27 cellular contexts compared by ENCODE assay signal in genomic region chr11:77136784-77137420, GRCh38. TPM values are rescaled to one million over a fixed set of nuclear protein-coding genes. Genes with fewer than 3 reads are reported as not detected.
DNase-seq lines count a peak whose midpoint lies in the region; ATAC-seq, FAIRE-seq and TF ChIP-seq lines count a peak whose summit lies in the region.
"Had no signal": no experiment of that assay in that cellular context is flagged by ENCODE, and none has a peak within 500 bp of the region (broad histone marks: within the 10 kb centered on the region; RNA-seq: fewer than 3 reads in every experiment).

No MANE protein-coding gene starts in this region.

- no peak overlapping the region for H3K4me3 Mint-ChIP-seq in activated T-cell treated with anti-CD3 and anti-CD28 coated beads, Interleukin-2, amount 50 U/mL, for 72 hours
- no peak overlapping the region for H3K4me3 Mint-ChIP-seq in activated naive CD4-positive, alpha-beta T cell treated with anti-CD3 and anti-CD28 coated beads for 36 hours
- H3K4me3 Mint-ChIP-seq: CD8-positive, alpha-beta T cell had no signal

- ATAC-seq in HepG2, result peak; percentile 77
- no peak for ATAC-seq in activated T-cell treated with anti-CD3 and anti-CD28 coated beads, Interleukin-2, amount 50 U/mL, for 72 hours (replicated peaks in 1 of 2)
- ATAC-seq: CD8-positive, alpha-beta T cell had no signal

- H3K36me3 ChIP-seq in BLaER1 treated with 17β-estradiol and CSF1 and Interleukin-3, amounts not matched to agents 10 nM and 100 nM, result no peaks in the 10 kb centered on the region
- H3K36me3 ChIP-seq in adrenal gland (replicated peaks in 1 of 2), result no peaks in the 10 kb centered on the region
- no peaks in the 10 kb centered on the region for H3K36me3 ChIP-seq in HepG2 (replicated peaks in 1 of 2; ENCODE audit: control insufficient read depth in 1 of 2, insufficient read depth in 2 of 2, low read length in 2 of 2)
- H3K36me3 ChIP-seq in small intestine (ENCODE audit: control insufficient read depth in 2 of 2, insufficient read depth in 2 of 2, low read length in 2 of 2), result no peaks in the 10 kb centered on the region
- H3K36me3 ChIP-seq: MG63, SJCRH30 had no signal

- H2AFZ ChIP-seq in HepG2 (ENCODE audit: low read length), result no peak overlapping the region

- peak overlapping the region in 5 of 11 experiments; percentile 3 to 48 (median 20); a peak in 4 of 22 replicates for H3K27ac ChIP-seq in BLaER1 treated with 17β-estradiol and CSF1 and Interleukin-3, amounts not matched to agents 10 nM and 100 nM
- H3K27ac ChIP-seq in adrenal gland (peak overlapping the region in 4 of 5 donors; percentile 1 to 72 (median 54)), HepG2 (ENCODE audit: extremely low read length, insufficient read depth, low read length) (peak overlapping the region; percentile 41), small intestine (ENCODE audit: low read depth in 1 of 2, low read length in 1 of 2) (no peak overlapping the region)
- H3K27ac ChIP-seq: C4-2B, SJCRH30 had no signal

- H3K4me3 ChIP-seq in BLaER1 treated with 17β-estradiol and CSF1 and Interleukin-3, amounts not matched to agents 10 nM and 100 nM, result no peak overlapping the region
- no peak overlapping the region for H3K4me3 ChIP-seq in adrenal gland
- no peak overlapping the region for H3K4me3 ChIP-seq in HepG2 (replicated peaks in 1 of 3; ENCODE audit: insufficient read depth in 1 of 3, low read depth in 2 of 3, low read length in 3 of 3)
- no peak overlapping the region for H3K4me3 ChIP-seq in small intestine (ENCODE audit: low read depth in 1 of 2, low read length in 2 of 2)
- H3K4me3 ChIP-seq: MG63, SJCRH30 had no signal

- CTCF ChIA-PET in HepG2 (lab: Yijun Ruan, JAX; ENCODE audit: low intra/inter-chr PET ratio, low total read pairs), result no interaction called here
- CTCF ChIA-PET in activated naive CD4-positive, alpha-beta T cell treated with anti-CD3 and anti-CD28 coated beads for 36 hours (lab: Charles Lee), result interaction anchor here (0.5 to 2.4 kb wide), 2 partner anchors 10 to 310 kb away, joined by 3 to 11 read pairs; no protein-coding TSS in a partner anchor

- TF ChIP-seq CTCF in adrenal gland (IDR thresholded peaks at IDR 0.05) (no peak), HepG2 (CRISPR knock-in tag; IDR thresholded peaks at IDR 0.05) (no peak)

- peaks cover 0 to 11% (median 0%) of the 10 kb centered on the region in 11 experiments; a peak in 8 of 22 replicates for H3K9me3 ChIP-seq in BLaER1 treated with 17β-estradiol and CSF1 and Interleukin-3, amounts not matched to agents 10 nM and 100 nM (replicated peaks in 1 of 11)
- no peaks in the 10 kb centered on the region for H3K9me3 ChIP-seq in adrenal gland (replicated peaks in 1 of 3)
- no peaks in the 10 kb centered on the region for H3K9me3 ChIP-seq in HepG2 (ENCODE audit: low read length)
- H3K9me3 ChIP-seq in small intestine (ENCODE audit: control insufficient read depth, low read depth), result no peaks in the 10 kb centered on the region
- H3K9me3 ChIP-seq: SJCRH30 had no signal

- intact Hi-C loops in adrenal gland (cut with DNase I) (no loop called here), HepG2 (cut with micrococcal nuclease; ENCODE audit: unreplicated experiment) (no loop called here)
- intact Hi-C loops in activated naive CD4-positive, alpha-beta T cell treated with anti-CD3 and anti-CD28 coated beads for 36 hours (cut with micrococcal nuclease), result no loop called here

- no peak overlapping the region for H3K27ac Mint-ChIP-seq in activated T-cell treated with anti-CD3 and anti-CD28 coated beads, Interleukin-2, amount 50 U/mL, for 72 hours
- H3K27ac Mint-ChIP-seq in activated naive CD4-positive, alpha-beta T cell treated with anti-CD3 and anti-CD28 coated beads for 36 hours, result no peak overlapping the region
- H3K27ac Mint-ChIP-seq: CD8-positive, alpha-beta T cell had no signal

- peaks cover 62 to 76% (median 71%) of the 10 kb centered on the region in 10 experiments for H3K4me1 ChIP-seq in BLaER1 treated with 17β-estradiol and CSF1 and Interleukin-3, amounts not matched to agents 10 nM and 100 nM
- H3K4me1 ChIP-seq in adrenal gland (replicated peaks in 1 of 2), result peaks cover 25 to 77% of the 10 kb centered on the region in 2 donors
- peaks cover 46% of the 10 kb centered on the region for H3K4me1 ChIP-seq in HepG2 (ENCODE audit: insufficient read depth, low read length)
- H3K4me1 ChIP-seq in small intestine (ENCODE audit: control insufficient read depth in 2 of 2, insufficient read depth in 1 of 2, low read depth in 1 of 2, low read length in 1 of 2), result peaks cover 0 to 7% of the 10 kb centered on the region in 2 donors

- DNase-seq in adrenal gland (peak in 2 of 7 donors; percentile 47 to 52), HepG2 (ENCODE audit: low spot score) (no peak), small intestine (peak; percentile 67), NCI-H2171 treated with DMSO at 0.1 percent for 48 hours (lab: John Stamatoyannopoulos, UW) (no peak)
- DNase-seq in activated T-cell treated with anti-CD3 and anti-CD28 coated beads, Interleukin-2, amount 50 U/mL, for 72 hours, result no peak
- no peak for DNase-seq in activated naive CD4-positive, alpha-beta T cell treated with anti-CD3 and anti-CD28 coated beads for 36 hours
- DNase-seq: Calu3; CD8-positive, alpha-beta T cell; DMS153; DND-41; KG1; MG63; NCI-H1105 treated with DMSO at 0.1 percent for 48 hours; NCI-H146; NCI-H1930; NCI-H2107; NCI-H446; NCI-H524 treated with DMSO at 0.1 percent for 48 hours; NCI-H774; SJCRH30 had no signal

- no peaks in the 10 kb centered on the region for H3K36me3 Mint-ChIP-seq in activated T-cell treated with anti-CD3 and anti-CD28 coated beads, Interleukin-2, amount 50 U/mL, for 72 hours (ENCODE audit: insufficient read depth in 2 of 2)
- no peaks in the 10 kb centered on the region for H3K36me3 Mint-ChIP-seq in activated naive CD4-positive, alpha-beta T cell treated with anti-CD3 and anti-CD28 coated beads for 36 hours (ENCODE audit: low read depth)
- H3K36me3 Mint-ChIP-seq: CD8-positive, alpha-beta T cell had no signal

- in situ Hi-C loops in HepG2 (cut with HindIII; ENCODE audit: extremely low pct_ligation_motif_present, low pct_unique_long_range_greater_than_20kb), result no loop called here

- H3K79me2 ChIP-seq in HepG2 (ENCODE audit: insufficient read depth, low read length), result no peaks in the 10 kb centered on the region

- H3K9me3 Mint-ChIP-seq in activated T-cell treated with anti-CD3 and anti-CD28 coated beads, Interleukin-2, amount 50 U/mL, for 72 hours, result no peaks in the 10 kb centered on the region
- no peaks in the 10 kb centered on the region for H3K9me3 Mint-ChIP-seq in activated naive CD4-positive, alpha-beta T cell treated with anti-CD3 and anti-CD28 coated beads for 36 hours
- H3K9me3 Mint-ChIP-seq: CD8-positive, alpha-beta T cell had no signal

- H3K27me3 ChIP-seq in BLaER1 treated with 17β-estradiol and CSF1 and Interleukin-3, amounts not matched to agents 10 nM and 100 nM, result peaks cover 0 to 19% (median 8%) of the 10 kb centered on the region in 11 experiments; a peak in 11 of 22 replicates
- no peaks in the 10 kb centered on the region for H3K27me3 ChIP-seq in adrenal gland
- H3K27me3 ChIP-seq in HepG2 (ENCODE audit: control insufficient read depth in 1 of 2, insufficient read depth in 2 of 2, low read length in 2 of 2), result no peaks in the 10 kb centered on the region
- peaks cover 0 to 5% of the 10 kb centered on the region in 2 donors for H3K27me3 ChIP-seq in small intestine (ENCODE audit: control insufficient read depth in 2 of 2, insufficient read depth in 2 of 2, low read length in 2 of 2)
- H3K27me3 ChIP-seq: MG63, SJCRH30 had no signal

- FAIRE-seq in HepG2 (lab: Jason Lieb, UNC) (peak; percentile 72), small intestine (lab: Jason Lieb, UNC) (no peak)
- FAIRE-seq: GM19239, H54 had no signal

- 52 to 68% (median 59%) methylated on average over 8 to 12 of the region's 12 CpGs for WGBS in adrenal gland, 4 donors
- WGBS in HepG2 (ENCODE audit: low lambda C conversion rate), result 62% methylated on average over 7 of the region's 12 CpGs
- WGBS in small intestine, 3 donors, result 42 to 62% (median 53%) methylated on average over 12 of the region's 12 CpGs

- H3K4me1 Mint-ChIP-seq in activated T-cell treated with anti-CD3 and anti-CD28 coated beads, Interleukin-2, amount 50 U/mL, for 72 hours (ENCODE audit: low read depth), result peaks cover 26% of the 10 kb centered on the region
- no peaks in the 10 kb centered on the region for H3K4me1 Mint-ChIP-seq in activated naive CD4-positive, alpha-beta T cell treated with anti-CD3 and anti-CD28 coated beads for 36 hours (ENCODE audit: low read depth)

- no peak for TF ChIP-seq RAD21 in HepG2 (CRISPR knock-in tag; IDR thresholded peaks at IDR 0.05)

- TF ChIP-seq POLR2A in adrenal gland (IDR thresholded peaks at IDR 0.05) (peak in 1 of 2 donors; percentile 41), HepG2 (IDR thresholded peaks at IDR 0.05; ENCODE audit: insufficient read depth in 1 of 2, low read depth in 2 of 2, low read length in 2 of 2) (no peak)

- TF ChIP-seq EP300 in HepG2 (IDR thresholded peaks at IDR 0.05; ENCODE audit: low read depth in 2 of 2, low read length in 2 of 2), result no peak
- TF ChIP-seq EP300 in HepG2 (CRISPR knock-in tag; IDR thresholded peaks at IDR 0.05; ENCODE audit: borderline replicate concordance), result no peak

- peak overlapping the region; percentile 49 to 98 (median 93) for H3K4me2 ChIP-seq in BLaER1 treated with 17β-estradiol and CSF1 and Interleukin-3, amounts not matched to agents 10 nM and 100 nM
- H3K4me2 ChIP-seq in HepG2 (ENCODE audit: low read depth, low read length), result peak overlapping the region; percentile 28

- POLR2A ChIA-PET in HepG2 (lab: Yijun Ruan, JAX), result interaction anchor here (1.1 to 1.4 kb wide), 2 partner anchors 9 to 35 kb away, joined by 3 read pairs; partner anchors contain the start of gene MYO7A

- H3K27me3 Mint-ChIP-seq in activated T-cell treated with anti-CD3 and anti-CD28 coated beads, Interleukin-2, amount 50 U/mL, for 72 hours (ENCODE audit: low read depth), result peaks cover 23% of the 10 kb centered on the region
- H3K27me3 Mint-ChIP-seq in activated naive CD4-positive, alpha-beta T cell treated with anti-CD3 and anti-CD28 coated beads for 36 hours (ENCODE audit: low read depth), result peaks cover 17% of the 10 kb centered on the region

- no TSS peak for BruUV-seq in HepG2 (replicated peaks; lab: Mats Ljungman, UMichigan)

- no peak overlapping the region; a peak in 1 of 22 replicates for H3K9ac ChIP-seq in BLaER1 treated with 17β-estradiol and CSF1 and Interleukin-3, amounts not matched to agents 10 nM and 100 nM
- no peak overlapping the region for H3K9ac ChIP-seq in HepG2 (ENCODE audit: insufficient read depth, low read depth, low read length)

- H4K20me1 ChIP-seq in BLaER1 treated with 17β-estradiol and CSF1 and Interleukin-3, amounts not matched to agents 10 nM and 100 nM, result peaks cover 0 to 2% (median 0%) of the 10 kb centered on the region in 11 experiments; a peak in 1 of 22 replicates
- H4K20me1 ChIP-seq in HepG2 (ENCODE audit: insufficient read depth, low read length), result no peaks in the 10 kb centered on the region

RNA-seq across cellular contexts. Expression of gene MYO7A, which starts 8.9 kb away (rescaled TPM):
- total RNA-seq in adrenal gland, result 100 to 1,000 TPM in 4 of 8 donors, 10 to 100 TPM in 4; 66.1 to 175 (median 102) TPM
- 100 to 1,000 TPM in 1 of 3 donors, 10 to 100 TPM in 2; 46.8 to 150 (median 67.2) TPM for polyA plus RNA-seq in adrenal gland
- total RNA-seq in HepG2 (2016; rRNA removed; fragmentation: Illumina TruSeq; extraction: Trizol), result 3.6 and 7.5 TPM in 2 replicates
- total RNA-seq in HepG2 (2016; cell fraction: cytosol; rRNA removed; fragmentation: Illumina TruSeq; extraction: Trizol; ENCODE audit: low read depth), result 2.3 and 3.1 TPM in 2 replicates
- 3.4 and 8.0 TPM in 2 replicates for total RNA-seq in HepG2 (2016; cell fraction: insoluble cytoplasmic fraction; rRNA removed; fragmentation: Illumina TruSeq; extraction: Trizol)
- 1.8 and 1.9 TPM in 2 replicates for total RNA-seq in HepG2 (2016; cell fraction: membrane; rRNA removed; fragmentation: Illumina TruSeq; extraction: Trizol)
- total RNA-seq in HepG2 (2016; cell fraction: nucleus; rRNA removed; fragmentation: Illumina TruSeq; extraction: Trizol), result 10.5 and 15.0 TPM in 2 replicates
- 8.1 and 10.0 TPM in 2 replicates for polyA plus RNA-seq in HepG2 (2011; rRNA removed)
- polyA plus RNA-seq in HepG2 (2011; cell fraction: cytosol; rRNA removed), result 3.1 and 3.5 TPM in 2 replicates
- 71.3 and 112 TPM in 2 replicates for polyA plus RNA-seq in HepG2 (2011; cell fraction: nucleus; rRNA removed)
- polyA plus RNA-seq in HepG2 (2012), result 5.5 and 8.4 TPM in 2 replicates
- polyA plus RNA-seq in HepG2 (2016; cell fraction: cytosol; fragmentation: Illumina TruSeq; extraction: Trizol; ENCODE audit: low read depth), result 0.23 and 0.45 TPM in 2 replicates
- 3.0 and 3.3 TPM in 2 replicates for polyA plus RNA-seq in HepG2 (2016; cell fraction: insoluble cytoplasmic fraction; fragmentation: Illumina TruSeq; extraction: Trizol; ENCODE audit: low read depth)
- 0.84 and 0.94 TPM in 2 replicates for polyA plus RNA-seq in HepG2 (2016; cell fraction: membrane; fragmentation: Illumina TruSeq; extraction: Trizol; ENCODE audit: low read depth)
- polyA plus RNA-seq in HepG2 (2016; cell fraction: nucleus; fragmentation: Illumina TruSeq; extraction: Trizol; ENCODE audit: insufficient read depth, low read depth), result 37.9 and 40.7 TPM in 2 replicates
- polyA minus RNA-seq in HepG2 (2011; rRNA and poly(A)+ RNA removed; ENCODE audit: low replicate concordance), result 0.16 and 9.9 TPM in 2 replicates
- polyA minus RNA-seq in HepG2 (2011; cell fraction: cytosol; rRNA and poly(A)+ RNA removed), result 3.9 and 4.2 TPM in 2 replicates
- polyA minus RNA-seq in HepG2 (2011; cell fraction: nucleus; rRNA and poly(A)+ RNA removed), result 17.3 and 17.4 TPM in 2 replicates
- 1 to 10 TPM; 1.4 to 2.8 (median 1.6) TPM for polyA plus RNA-seq in small intestine
- total RNA-seq in activated T-cell treated with anti-CD3 and anti-CD28 coated beads, Interleukin-2, amount 50 U/mL, for 72 hours, result under 1 TPM; 0.29 to 0.42 TPM
- not detected for total RNA-seq in activated naive CD4-positive, alpha-beta T cell treated with anti-CD3 and anti-CD28 coated beads for 36 hours
- total RNA-seq: A172 had no signal
- polyA plus RNA-seq: AG04450 had no signal

RNA-seq across cellular contexts. Expression of gene OMP, which starts 34.3 kb away (rescaled TPM):
- total RNA-seq in adrenal gland (under 1 TPM in 2 of 8 donors, not detected in 6; 0.50 to 0.92 TPM), HepG2 (2016; rRNA removed; fragmentation: Illumina TruSeq; extraction: Trizol) (not detected in 2 replicates)
- polyA plus RNA-seq in adrenal gland (1 to 10 TPM in 1 of 3 donors, not detected in 2; 1.6 TPM), HepG2 (2011; rRNA removed) (not detected in 2 replicates), small intestine (1 to 10 TPM in 2 of 3 donors, not detected in 1; 1.5 to 2.7 TPM)
- total RNA-seq in HepG2 (2016; cell fraction: cytosol; rRNA removed; fragmentation: Illumina TruSeq; extraction: Trizol; ENCODE audit: low read depth), result not detected in 2 replicates
- total RNA-seq in HepG2 (2016; cell fraction: insoluble cytoplasmic fraction; rRNA removed; fragmentation: Illumina TruSeq; extraction: Trizol), result not detected in 2 replicates
- total RNA-seq in HepG2 (2016; cell fraction: membrane; rRNA removed; fragmentation: Illumina TruSeq; extraction: Trizol), result not detected in 2 replicates
- total RNA-seq in HepG2 (2016; cell fraction: nucleus; rRNA removed; fragmentation: Illumina TruSeq; extraction: Trizol), result not detected in 2 replicates
- polyA plus RNA-seq in HepG2 (2011; cell fraction: cytosol; rRNA removed), result not detected in 2 replicates
- polyA plus RNA-seq in HepG2 (2011; cell fraction: nucleus; rRNA removed), result 1.9 TPM in 1 of 2 replicates, not detected in the other
- polyA plus RNA-seq in HepG2 (2012), result not detected in 2 replicates
- not detected in 2 replicates for polyA plus RNA-seq in HepG2 (2016; cell fraction: cytosol; fragmentation: Illumina TruSeq; extraction: Trizol; ENCODE audit: low read depth)
- not detected in 2 replicates for polyA plus RNA-seq in HepG2 (2016; cell fraction: insoluble cytoplasmic fraction; fragmentation: Illumina TruSeq; extraction: Trizol; ENCODE audit: low read depth)
- not detected in 2 replicates for polyA plus RNA-seq in HepG2 (2016; cell fraction: membrane; fragmentation: Illumina TruSeq; extraction: Trizol; ENCODE audit: low read depth)
- not detected in 2 replicates for polyA plus RNA-seq in HepG2 (2016; cell fraction: nucleus; fragmentation: Illumina TruSeq; extraction: Trizol; ENCODE audit: insufficient read depth, low read depth)
- not detected in 2 replicates for polyA minus RNA-seq in HepG2 (2011; rRNA and poly(A)+ RNA removed; ENCODE audit: low replicate concordance)
- polyA minus RNA-seq in HepG2 (2011; cell fraction: cytosol; rRNA and poly(A)+ RNA removed), result not detected in 2 replicates
- not detected in 2 replicates for polyA minus RNA-seq in HepG2 (2011; cell fraction: nucleus; rRNA and poly(A)+ RNA removed)
- total RNA-seq in activated T-cell treated with anti-CD3 and anti-CD28 coated beads, Interleukin-2, amount 50 U/mL, for 72 hours, result not detected
- not detected for total RNA-seq in activated naive CD4-positive, alpha-beta T cell treated with anti-CD3 and anti-CD28 coated beads for 36 hours
- total RNA-seq: A172, PC-3 had no signal
- polyA plus RNA-seq: AG04450 had no signal

Comparison
In these comparisons a context has a peak if more than half of its experiments do, and no peak if none do; other contexts are left out.
1. H3K27ac ChIP-seq: peak in adrenal gland (4 of 5) and HepG2 (single experiment); none in small intestine (0 of 2).
2. RNA of gene MYO7A, which starts 8.9 kb away (total RNA-seq): 66.1 to 175 TPM in adrenal gland; 1.8 to 15.0 TPM in HepG2, 0.29 to 0.42 TPM in activated T-cell treated with anti-CD3 and anti-CD28 coated beads, Interleukin-2, amount 50 U/mL, for 72 hours and not detected in activated naive CD4-positive, alpha-beta T cell treated with anti-CD3 and anti-CD28 coated beads for 36 hours; every median in the first group is over 4 times any median in the second.